Comparison of ENCODE assay signal across 14 cellular contexts in genomic region chr14:89540009-89540829, GRCh38.
DNase-seq lines count a peak whose midpoint lies in the region; ATAC-seq lines count a peak whose summit lies in the region.
"Had no signal": no experiment of that assay in that cellular context is flagged by ENCODE, and none has a peak within 500 bp of the region (broad histone marks: within the 10 kb centered on the region; RNA-seq: fewer than 3 reads in every experiment).

No MANE protein-coding gene starts in this region.

- ATAC-seq in natural killer cell treated with Interleukin-12 subunit alpha and Interleukin-12 subunit beta and Interleukin-15 and Interleukin-18, amount 100 ng/mL, for 72 hours, result no peak

- peak overlapping the region; percentile 30 for H3K4me3 Mint-ChIP-seq in natural killer cell treated with Interleukin-12 subunit alpha and Interleukin-12 subunit beta and Interleukin-15 and Interleukin-18, amount 100 ng/mL, for 72 hours
- H3K4me3 Mint-ChIP-seq: activated naive CD4-positive, alpha-beta T cell treated with anti-CD3 and anti-CD28 coated beads for 36 hours; dendritic cell treated with granulocyte-macrophage colony-stimulating factor and Interleukin-4, amounts not matched to agents 40 ng/mL and 50 ng/mL, for 4 days had no signal

- no peak overlapping the region for H3K4me3 ChIP-seq in MG63
- H3K4me3 ChIP-seq: sigmoid colon had no signal

- no peaks in the 10 kb centered on the region for H3K9me3 ChIP-seq in MG63
- H3K9me3 ChIP-seq: sigmoid colon had no signal

- DNase-seq in ELR (ENCODE audit: low read depth) (peak; percentile 29), MG63 (peak; percentile 42), dedifferentiated amniotic fluid mesenchymal stem cell (ENCODE audit: extremely low spot score) (peak; percentile 66), middle frontal gyrus (ENCODE audit: extremely low spot score, low spot score) (no peak), kidney tubule cell (ENCODE audit: low spot score) (no peak), ecto neural progenitor cell (ENCODE audit: low spot score) (no peak)
- no peak for DNase-seq in natural killer cell treated with Interleukin-12 subunit alpha and Interleukin-12 subunit beta and Interleukin-15 and Interleukin-18, amount 100 ng/mL, for 72 hours (ENCODE audit: low spot score)
- DNase-seq in activated effector memory CD4-positive, alpha-beta T cell treated with Interleukin-2 at 50 U/mL for 16 hours, result no peak
- DNase-seq: activated naive CD4-positive, alpha-beta T cell treated with anti-CD3 and anti-CD28 coated beads for 36 hours; C1 segment of cervical spinal cord; GDM1; RPMI8226; sigmoid colon had no signal

- no peaks in the 10 kb centered on the region for H3K27me3 Mint-ChIP-seq in natural killer cell treated with Interleukin-12 subunit alpha and Interleukin-12 subunit beta and Interleukin-15 and Interleukin-18, amount 100 ng/mL, for 72 hours
- H3K27me3 Mint-ChIP-seq: dendritic cell treated with granulocyte-macrophage colony-stimulating factor and Interleukin-4, amounts not matched to agents 40 ng/mL and 50 ng/mL, for 4 days had no signal

- peaks cover 45 to 51% of the 10 kb centered on the region in 2 donors for H3K4me1 Mint-ChIP-seq in natural killer cell treated with Interleukin-12 subunit alpha and Interleukin-12 subunit beta and Interleukin-15 and Interleukin-18, amount 100 ng/mL, for 72 hours (ENCODE audit: low read depth in 2 of 2)

- H3K36me3 ChIP-seq in MG63, result no peaks in the 10 kb centered on the region
- H3K36me3 ChIP-seq: sigmoid colon had no signal

- H3K27ac Mint-ChIP-seq in natural killer cell treated with Interleukin-12 subunit alpha and Interleukin-12 subunit beta and Interleukin-15 and Interleukin-18, amount 100 ng/mL, for 72 hours, result peak overlapping the region; percentile 13 to 81
- H3K27ac Mint-ChIP-seq: dendritic cell treated with granulocyte-macrophage colony-stimulating factor and Interleukin-4, amounts not matched to agents 40 ng/mL and 50 ng/mL, for 4 days had no signal

- H3K36me3 Mint-ChIP-seq in natural killer cell treated with Interleukin-12 subunit alpha and Interleukin-12 subunit beta and Interleukin-15 and Interleukin-18, amount 100 ng/mL, for 72 hours, result no peaks in the 10 kb centered on the region

- H3K9me3 Mint-ChIP-seq in natural killer cell treated with Interleukin-12 subunit alpha and Interleukin-12 subunit beta and Interleukin-15 and Interleukin-18, amount 100 ng/mL, for 72 hours, result no peaks in the 10 kb centered on the region
- H3K9me3 Mint-ChIP-seq: activated naive CD4-positive, alpha-beta T cell treated with anti-CD3 and anti-CD28 coated beads for 36 hours; dendritic cell treated with granulocyte-macrophage colony-stimulating factor and Interleukin-4, amounts not matched to agents 40 ng/mL and 50 ng/mL, for 4 days had no signal

- no peaks in the 10 kb centered on the region for H3K27me3 ChIP-seq in MG63
- H3K27me3 ChIP-seq: sigmoid colon had no signal

Comparison
In these comparisons a context has a peak if more than half of its experiments do, and no peak if none do; other contexts are left out.
1. DNase-seq: peak in ELR (single experiment), MG63 (single experiment) and dedifferentiated amniotic fluid mesenchymal stem cell (single experiment); none in natural killer cell treated with Interleukin-12 subunit alpha and Interleukin-12 subunit beta and Interleukin-15 and Interleukin-18, amount 100 ng/mL, for 72 hours (single experiment), middle frontal gyrus (single experiment), kidney tubule cell (single experiment), ecto neural progenitor cell (single experiment) and activated effector memory CD4-positive, alpha-beta T cell treated with Interleukin-2 at 50 U/mL for 16 hours (single experiment).